ENCODE assay signal across 10 cellular contexts in the genomic region with DNA sequence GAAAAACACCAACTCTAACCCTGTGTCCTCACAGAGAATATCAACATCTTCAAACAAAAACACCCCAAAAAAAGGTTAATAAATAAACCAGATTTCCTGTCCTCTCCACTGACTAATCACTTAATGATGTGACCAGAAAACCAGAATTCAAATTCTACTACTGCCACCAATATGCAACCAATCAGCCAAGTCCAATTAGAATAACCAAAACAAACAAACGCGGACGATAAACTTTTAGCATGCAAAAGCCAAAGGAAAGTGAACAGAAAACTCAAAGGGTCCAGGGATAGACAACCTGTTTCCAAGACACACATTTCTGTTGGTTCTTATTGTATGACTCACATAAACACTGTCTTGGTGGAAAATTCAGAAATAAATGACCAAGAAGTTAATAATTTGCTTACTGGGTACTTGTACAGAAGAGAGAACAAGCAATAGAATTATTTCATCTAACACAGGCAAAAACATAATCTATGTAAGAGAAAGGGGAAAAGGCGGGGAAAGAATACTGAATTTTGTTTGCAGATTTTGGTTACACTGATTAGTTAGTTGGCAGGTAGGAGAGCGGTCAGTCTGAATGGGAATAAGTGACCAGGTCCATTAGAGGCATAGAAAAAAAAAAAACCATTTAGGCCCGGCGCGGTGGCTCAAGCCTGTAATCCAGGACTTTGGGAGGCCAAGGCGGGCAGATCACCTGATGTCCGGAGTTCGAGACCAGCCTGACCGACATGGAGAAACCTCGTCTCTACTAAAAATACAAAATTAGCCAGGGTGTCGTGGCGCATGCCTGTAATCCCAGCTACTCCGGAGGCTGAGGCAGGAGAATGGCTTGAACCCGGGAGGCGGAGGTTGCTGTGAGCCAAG. TPM values are rescaled to one million over a fixed set of nuclear protein-coding genes. Genes with fewer than 3 reads are reported as not detected.
DNase-seq lines count a peak whose midpoint lies in the region; ATAC-seq and TF ChIP-seq lines count a peak whose summit lies in the region.
"Had no signal": no experiment of that assay in that cellular context is flagged by ENCODE, and none has a peak within 500 bp of the region (broad histone marks: within the 10 kb centered on the region; RNA-seq: fewer than 3 reads in every experiment).

No MANE protein-coding gene starts in this region.

- H3K27me3 ChIP-seq in Caco-2 (replicated peaks; ENCODE audit: control insufficient read depth, insufficient read depth, low read length) (no peaks in the 10 kb centered on the region), HUES64 (ENCODE audit: insufficient read depth, low read length) (no peaks in the 10 kb centered on the region), adipocyte (replicated peaks; ENCODE audit: control insufficient read depth, insufficient read depth, low read length) (no peaks in the 10 kb centered on the region), mesenchymal stem cell (ENCODE audit: control insufficient read depth in 1 of 2, insufficient read depth in 1 of 2, low read length in 2 of 2) (no peaks in the 10 kb centered on the region)
- H3K27me3 ChIP-seq: right atrium auricular region had no signal

- no peak for ATAC-seq in HG03135 (IDR thresholded peaks at IDR 0.05; ENCODE audit: unreplicated experiment)

- H3K27ac ChIP-seq in HUES64 (ENCODE audit: low read depth, low read length) (peak overlapping the region; percentile 32; the same call in 1 of the 2 replicates), mesenchymal stem cell (ENCODE audit: low read length, poor library complexity, severe bottlenecking) (peak overlapping the region; percentile 98)

- H4K8ac ChIP-seq in mesenchymal stem cell (ENCODE audit: low read length) = no peak overlapping the region

- H2BK120ac ChIP-seq in mesenchymal stem cell (ENCODE audit: low read depth, low read length) = no peak overlapping the region

- H3K4me1 Mint-ChIP-seq in Caco-2 (ENCODE audit: low read depth, unreplicated experiment) = peaks cover 36% of the 10 kb centered on the region

- no peaks in the 10 kb centered on the region for H3K9me3 Mint-ChIP-seq in Caco-2 (ENCODE audit: unreplicated experiment)

- no peak overlapping the region for H2BK15ac ChIP-seq in mesenchymal stem cell (ENCODE audit: low read depth, poor library complexity, severe bottlenecking)

- H2BK12ac ChIP-seq in mesenchymal stem cell (ENCODE audit: low read length in 2 of 2) = no peak overlapping the region

- peak overlapping the region; percentile 87 for H3K27ac Mint-ChIP-seq in Caco-2 (ENCODE audit: unreplicated experiment)

- intact Hi-C loops in Caco-2 (cut with micrococcal nuclease; ENCODE audit: unreplicated experiment) = loop anchor here (1.0 to 10.0 kb wide), 3 partner anchors 17 to 1771 kb away; a partner anchor contains a TSS

- DNase-seq in Caco-2 (no peak), adipocyte (ENCODE audit: low read depth) (no peak), mesenchymal stem cell (peak; percentile 69), dedifferentiated amniotic fluid mesenchymal stem cell (ENCODE audit: extremely low spot score) (no peak), G401 (ENCODE audit: low spot score) (no peak), NCI-H1694 (lab: John Stamatoyannopoulos, UW) (no peak)
- DNase-seq: Kasumi-1 had no signal

- peak overlapping the region; percentile 91 for H2BK5ac ChIP-seq in mesenchymal stem cell (ENCODE audit: low read depth, low read length, poor library complexity, severe bottlenecking)

- no peak overlapping the region for H3K23ac ChIP-seq in mesenchymal stem cell (ENCODE audit: low read length in 2 of 2)

- in situ Hi-C loops in G401 (cut with HindIII; ENCODE audit: low sequenced_read_pairs) = no loop called here

- H3K18ac ChIP-seq in mesenchymal stem cell (ENCODE audit: low read depth in 1 of 2, low read length in 2 of 2) = no peak overlapping the region

- CTCF ChIA-PET in Caco-2 (lab: Charles Lee) = no interaction called here

- H2AFZ ChIP-seq in mesenchymal stem cell (ENCODE audit: low read depth, low read length) = no peak overlapping the region

- peaks cover 55% of the 10 kb centered on the region for H3K36me3 Mint-ChIP-seq in Caco-2 (ENCODE audit: insufficient read depth, unreplicated experiment)

- no peak overlapping the region for H3K4ac ChIP-seq in mesenchymal stem cell (ENCODE audit: low read depth in 1 of 2, low read length in 2 of 2)

- WGBS in HUES64 = 92% methylated on average over 18 of the region's 18 CpGs
- 89% methylated on average over 18 of the region's 18 CpGs for WGBS in mesenchymal stem cell

- H3K79me1 ChIP-seq in mesenchymal stem cell (replicated peaks; ENCODE audit: low read length, poor library complexity, severe bottlenecking) = peaks cover 2% of the 10 kb centered on the region

- H3K4me3 ChIP-seq in Caco-2 (ENCODE audit: low read depth, low read length) = no peak overlapping the region
- no peak overlapping the region for H3K4me3 ChIP-seq in HUES64 (ENCODE audit: low read length)
- peak overlapping the region; percentile 6 for H3K4me3 ChIP-seq in adipocyte (ENCODE audit: low read length)
- no peak overlapping the region for H3K4me3 ChIP-seq in mesenchymal stem cell (ENCODE audit: insufficient read depth in 1 of 2, low read depth in 1 of 2, low read length in 2 of 2)
- H3K4me3 ChIP-seq: right atrium auricular region had no signal

- H3K9me3 ChIP-seq in Caco-2 = no peaks in the 10 kb centered on the region
- H3K9me3 ChIP-seq in HUES64 (ENCODE audit: insufficient read depth, low read depth, low read length) = no peaks in the 10 kb centered on the region
- no peaks in the 10 kb centered on the region for H3K9me3 ChIP-seq in adipocyte (ENCODE audit: control insufficient read depth, low read length)
- H3K9me3 ChIP-seq in mesenchymal stem cell (ENCODE audit: control insufficient read depth, low read length) = no peaks in the 10 kb centered on the region
- H3K9me3 ChIP-seq: right atrium auricular region had no signal

- POLR2A ChIA-PET in Caco-2 (lab: Charles Lee) = interaction anchor here (1.0 kb wide), 1 partner anchor 17 kb away, joined by 3 read pairs; no protein-coding TSS in a partner anchor

- H3K4me1 ChIP-seq in Caco-2 (peaks cover 23% of the 10 kb centered on the region), HUES64 (ENCODE audit: insufficient read depth, low read length) (peaks cover 28% of the 10 kb centered on the region), adipocyte (ENCODE audit: control insufficient read depth, insufficient read depth, low read length) (peaks cover 11% of the 10 kb centered on the region), mesenchymal stem cell (ENCODE audit: control insufficient read depth, insufficient read depth, low read depth, low read length) (peaks cover 5% of the 10 kb centered on the region)

- H3K4me2 ChIP-seq in mesenchymal stem cell (ENCODE audit: low read length, poor library complexity, severe bottlenecking) = peak overlapping the region; percentile 43

- peak overlapping the region; percentile 70 for H2AK5ac ChIP-seq in mesenchymal stem cell (ENCODE audit: low read length, severe bottlenecking)

- no peak for TF ChIP-seq CTCF in Caco-2 (IDR thresholded peaks at IDR 0.05; ENCODE audit: insufficient read depth in 1 of 2, low read depth in 1 of 2, low read length in 1 of 2, severe bottlenecking in 1 of 2, unreplicated experiment in 1 of 2)

- no peak overlapping the region for H4K91ac ChIP-seq in mesenchymal stem cell (ENCODE audit: low read length)

- peak overlapping the region; percentile 54 for H3K4me3 Mint-ChIP-seq in Caco-2 (ENCODE audit: unreplicated experiment)

- BruUV-seq in Caco-2 (replicated peaks; lab: Mats Ljungman, UMichigan) = no TSS peak

- H3K9ac ChIP-seq in HUES64 (ENCODE audit: low read depth, low read length) (no peak overlapping the region), adipocyte (ENCODE audit: low read length) (peak overlapping the region; percentile 37), mesenchymal stem cell (ENCODE audit: low read length) (no peak overlapping the region)

- H3K36me3 ChIP-seq in Caco-2 (ENCODE audit: control insufficient read depth, insufficient read depth, low read length) (no peaks in the 10 kb centered on the region), HUES64 (ENCODE audit: insufficient read depth, low read length) (no peaks in the 10 kb centered on the region), adipocyte (ENCODE audit: control insufficient read depth, insufficient read depth, low read length, severe bottlenecking) (no peaks in the 10 kb centered on the region), mesenchymal stem cell (ENCODE audit: control insufficient read depth in 1 of 2, insufficient read depth in 2 of 2, low read depth in 1 of 2, low read length in 2 of 2) (no peaks in the 10 kb centered on the region)
- H3K36me3 ChIP-seq: right atrium auricular region had no signal

- no peak overlapping the region for H3K14ac ChIP-seq in mesenchymal stem cell (ENCODE audit: low read length in 2 of 2)

- no peaks in the 10 kb centered on the region for H3K27me3 Mint-ChIP-seq in Caco-2 (ENCODE audit: insufficient read depth, unreplicated experiment)

RNA-seq across cellular contexts. Expression of a gene that starts 34.1 kb away (rescaled TPM):
- total RNA-seq in Caco-2 (2022) = 5.7 and 7.4 TPM in 2 replicates
- 0.35 TPM for polyA plus RNA-seq in HUES64 (2013, experiment 1 of 2)
- polyA plus RNA-seq in HUES64 (2013, experiment 2 of 2) = 1.0 TPM
- polyA plus RNA-seq in mesenchymal stem cell (2013, experiment 1 of 2) = 10.1 TPM
- polyA plus RNA-seq in mesenchymal stem cell (2013, experiment 2 of 2) = 9.2 TPM
- 2.3 and 8.0 TPM in 2 replicates for total RNA-seq in G401 (2014; rRNA removed; shearing (Covaris generic))
